ENCODE assay signal across 17 cellular contexts in genomic region chr19:52592301-52592700, GRCh38. TPM values are rescaled to one million over a fixed set of nuclear protein-coding genes. Genes with fewer than 3 reads are reported as not detected.
DNase-seq lines count a peak whose midpoint lies in the region; ATAC-seq and TF ChIP-seq lines count a peak whose summit lies in the region.
"Had no signal": no experiment of that assay in that cellular context is flagged by ENCODE, and none has a peak within 500 bp of the region (broad histone marks: within the 10 kb centered on the region; RNA-seq: fewer than 3 reads in every experiment).

No MANE protein-coding gene starts in this region.

- no peaks in the 10 kb centered on the region for H3K9me2 ChIP-seq in DOHH2 (replicated peaks; ENCODE audit: control insufficient read depth, low read length)

- no peaks in the 10 kb centered on the region for H4K20me1 ChIP-seq in DOHH2 (ENCODE audit: control insufficient read depth, insufficient read depth, low read depth, low read length)
- H4K20me1 ChIP-seq: BLaER1 had no signal

- H3K4me3 ChIP-seq in DOHH2 (ENCODE audit: low read length) (no peak overlapping the region), fibroblast of mammary gland (ENCODE audit: control insufficient read depth, low read depth, low read length) (no peak overlapping the region)
- H3K4me3 ChIP-seq: BLaER1 had no signal

- H3K4me3 Mint-ChIP-seq in chondrocyte (ENCODE audit: unreplicated experiment) = no peak overlapping the region
- H3K4me3 Mint-ChIP-seq: CD8-positive, alpha-beta memory T cell had no signal

- H3K27ac Mint-ChIP-seq in chondrocyte (ENCODE audit: unreplicated experiment) = no peak overlapping the region

- peaks cover 34% of the 10 kb centered on the region for H3K36me3 Mint-ChIP-seq in chondrocyte (ENCODE audit: low read depth)

- peaks cover 17% of the 10 kb centered on the region for H3K9me3 Mint-ChIP-seq in chondrocyte (ENCODE audit: low read depth)

- H3K27ac ChIP-seq in DOHH2 (ENCODE audit: low read depth, low read length) = no peak overlapping the region
- H3K27ac ChIP-seq: BLaER1 had no signal

- no peaks in the 10 kb centered on the region for H3F3A ChIP-seq in DOHH2 (ENCODE audit: control insufficient read depth, insufficient read depth)

- no peaks in the 10 kb centered on the region for H3K27me3 Mint-ChIP-seq in chondrocyte (ENCODE audit: low read depth)
- H3K27me3 Mint-ChIP-seq: CD8-positive, alpha-beta memory T cell had no signal

- H3K27me3 ChIP-seq in DOHH2 (ENCODE audit: control insufficient read depth, low read length) = no peaks in the 10 kb centered on the region
- H3K27me3 ChIP-seq: BLaER1 had no signal

- no peaks in the 10 kb centered on the region for H3K4me1 ChIP-seq in DOHH2 (ENCODE audit: control insufficient read depth, low read length)
- H3K4me1 ChIP-seq: BLaER1 had no signal

- peak; percentile 42 for DNase-seq in DMS53 (lab: John Stamatoyannopoulos, UW)
- DNase-seq in DMS53 treated with DMSO at 0.1 percent for 48 hours (lab: John Stamatoyannopoulos, UW; ENCODE audit: unreplicated experiment) = no peak
- DNase-seq in NAMALWA (ENCODE audit: low spot score) = peak; percentile 52
- DNase-seq in fibroblast of mammary gland (ENCODE audit: low read depth) = no peak
- DNase-seq in HCEC 1CT = no peak
- DNase-seq in chondrocyte (ENCODE audit: low spot score) = no peak
- DNase-seq: 8988T; CD8-positive, alpha-beta memory T cell; KBM-7; NCI-H1105; NCI-H187 treated with DMSO at 0.1 percent for 48 hours; NCI-H2171 treated with DMSO at 0.1 percent for 48 hours; NCI-H774; Right ventricle myocardium superior had no signal

- peaks cover 27% of the 10 kb centered on the region for H3K36me3 ChIP-seq in DOHH2 (ENCODE audit: control insufficient read depth, low read length)

- no peak for ATAC-seq in HG02763 (IDR thresholded peaks at IDR 0.05; ENCODE audit: unreplicated experiment)

- no peak overlapping the region for H3K4me2 ChIP-seq in DOHH2 (ENCODE audit: low read length)
- H3K4me2 ChIP-seq: BLaER1 had no signal

- H3K9me3 ChIP-seq in DOHH2 (ENCODE audit: control insufficient read depth, insufficient read depth, low read length) = peaks cover 5% of the 10 kb centered on the region; the same call in 1 of the 2 replicates

- H3K79me2 ChIP-seq in DOHH2 (ENCODE audit: control insufficient read depth, low read length) = no peaks in the 10 kb centered on the region

- H3K4me1 Mint-ChIP-seq in chondrocyte (ENCODE audit: low read depth) = no peaks in the 10 kb centered on the region

- peak; percentile 11 for TF ChIP-seq CTCF in DOHH2 (IDR thresholded peaks at IDR 0.05; ENCODE audit: low read depth, low read length, poor library complexity, severe bottlenecking)
- TF ChIP-seq CTCF in fibroblast of mammary gland (conservative IDR thresholded peaks at IDR 0.05; ENCODE audit: control insufficient read depth, insufficient read depth, low read depth, low read length) = peak; percentile 21
- no peak for TF ChIP-seq CTCF in chondrocyte (IDR thresholded peaks at IDR 0.05)

RNA-seq across cellular contexts. Expression of gene ZNF701, which starts 22.2 kb away (rescaled TPM):
- total RNA-seq in chondrocyte = 10.9 to 15.2 TPM (median 11.3 TPM) in 3 replicates

RNA-seq across cellular contexts. Expression of gene ZNF83, which starts 45.9 kb away (rescaled TPM):
- 37.8 to 56.5 TPM (median 38.6 TPM) in 3 replicates for total RNA-seq in chondrocyte

Comparison
In these comparisons a context has a peak if more than half of its experiments do, and no peak if none do; other contexts are left out.
1. DNase-seq: peak in DMS53 (single experiment) and NAMALWA (single experiment); none in DMS53 treated with DMSO at 0.1 percent for 48 hours (single experiment), fibroblast of mammary gland (single experiment), HCEC 1CT (single experiment) and chondrocyte (single experiment).